Comparison of ENCODE assay signal across 14 cellular contexts in the genomic region with DNA sequence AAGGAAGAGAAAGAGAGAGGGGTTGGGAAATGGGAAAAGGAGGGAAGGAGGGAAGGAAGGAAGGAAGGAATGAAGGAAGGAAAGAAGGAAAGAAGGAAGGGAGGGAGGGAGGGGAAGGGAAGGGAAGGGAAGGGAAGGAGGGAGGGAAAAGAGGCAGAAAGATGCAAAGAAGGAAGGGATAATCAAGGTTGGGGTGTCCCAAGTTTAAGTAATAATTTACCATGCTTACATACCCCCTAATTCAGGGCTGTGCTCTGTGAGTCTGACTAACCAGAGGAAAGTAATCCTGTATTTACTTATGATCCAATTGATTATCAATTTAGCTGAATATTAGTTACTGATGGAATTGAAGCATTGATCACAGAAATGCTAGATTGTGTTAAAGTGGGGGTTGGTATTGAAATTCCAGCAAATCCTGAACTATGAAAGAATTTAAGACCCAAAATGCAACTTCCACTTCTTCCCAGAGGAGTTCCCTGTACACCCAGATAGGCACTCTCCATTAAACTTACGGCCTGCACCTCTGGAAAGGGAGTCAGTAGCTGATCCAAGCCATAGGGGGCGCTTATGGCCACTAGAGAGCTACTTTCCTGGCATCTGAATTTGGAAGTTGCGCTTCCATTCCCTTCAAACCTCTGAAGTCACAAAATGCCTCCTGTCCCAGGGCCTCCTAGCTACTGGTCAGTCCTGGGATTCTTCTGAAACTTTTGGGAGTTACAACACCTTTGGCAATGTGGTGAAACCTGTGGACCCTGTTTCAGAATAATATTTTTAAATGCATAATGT.
A peak's percentile ranks its signal among the peaks of the same experiment; 100 is the strongest.
DNase-seq lines count a peak whose midpoint lies in the region; ATAC-seq, FAIRE-seq and TF ChIP-seq lines count a peak whose summit lies in the region.
"Had no signal": no experiment of that assay in that cellular context is flagged by ENCODE, and none has a peak within 500 bp of the region (broad histone marks: within the 10 kb centered on the region; RNA-seq: fewer than 3 reads in every experiment).

No MANE protein-coding gene starts in this region.

- TF ChIP-seq RAD21 in A549 (conservative IDR thresholded peaks at IDR 0.05 in 1 of 2, IDR thresholded peaks at IDR 0.05 in 1 of 2): peak in 1 of 2 experiments; percentile 17; a peak in 1 of 5 replicates

- H3K27me3 ChIP-seq in OCI-LY3 (ENCODE audit: low read depth, low read length) (no peaks in the 10 kb centered on the region), tibial nerve (no peaks in the 10 kb centered on the region)
- H3K27me3 ChIP-seq: gastroesophageal sphincter had no signal

- H3K36me3 ChIP-seq in OCI-LY3 (replicated peaks; ENCODE audit: low read depth, low read length): no peaks in the 10 kb centered on the region
- no peaks in the 10 kb centered on the region for H3K36me3 ChIP-seq in tibial nerve
- H3K36me3 ChIP-seq: gastroesophageal sphincter had no signal

- H3K4me2 ChIP-seq in A549 (no peak overlapping the region), OCI-LY3 (ENCODE audit: low read length) (no peak overlapping the region)

- H3K27ac ChIP-seq in A549 (no peak overlapping the region), OCI-LY3 (ENCODE audit: low read length) (no peak overlapping the region), tibial nerve (no peak overlapping the region)
- H3K27ac ChIP-seq: gastroesophageal sphincter had no signal

- H3K36me3 Mint-ChIP-seq in glutamatergic neuron (ENCODE audit: unreplicated experiment): no peaks in the 10 kb centered on the region
- H3K36me3 Mint-ChIP-seq: mesothelial cell of epicardium had no signal

- no peak overlapping the region for H3K4me3 ChIP-seq in A549
- H3K4me3 ChIP-seq in GM12865 (ENCODE audit: low read depth, low read length): no peak overlapping the region
- no peak overlapping the region for H3K4me3 ChIP-seq in OCI-LY3 (ENCODE audit: low read length)
- no peak overlapping the region for H3K4me3 ChIP-seq in tibial nerve
- H3K4me3 ChIP-seq: gastroesophageal sphincter had no signal

- no peaks in the 10 kb centered on the region for H4K20me1 ChIP-seq in OCI-LY3 (ENCODE audit: insufficient read depth, low read length)

- no peaks in the 10 kb centered on the region for H3K79me2 ChIP-seq in OCI-LY3 (ENCODE audit: low read length)

- no peak overlapping the region for H3K9ac ChIP-seq in OCI-LY3 (ENCODE audit: low read length)

- no peaks in the 10 kb centered on the region for H3K4me1 ChIP-seq in A549
- no peaks in the 10 kb centered on the region for H3K4me1 ChIP-seq in OCI-LY3 (ENCODE audit: low read length)
- H3K4me1 ChIP-seq in tibial nerve: no peaks in the 10 kb centered on the region
- H3K4me1 ChIP-seq: gastroesophageal sphincter had no signal

- peaks cover 3% of the 10 kb centered on the region for H3K27me3 Mint-ChIP-seq in glutamatergic neuron (ENCODE audit: unreplicated experiment)

- no peaks in the 10 kb centered on the region for H3K4me1 Mint-ChIP-seq in glutamatergic neuron (ENCODE audit: low read depth, unreplicated experiment)
- H3K4me1 Mint-ChIP-seq: IgD-negative memory B cell, mesothelial cell of epicardium had no signal

- POLR2A ChIA-PET in A549 (lab: Yijun Ruan, JAX): no interaction called here

- no peak for TF ChIP-seq POLR2A in A549 (IDR thresholded peaks at IDR 0.05; ENCODE audit: low read length)
- no peak for TF ChIP-seq POLR2A in GM12892 (IDR thresholded peaks at IDR 0.05; ENCODE audit: low read depth, low read length)
- TF ChIP-seq POLR2A in tibial nerve (IDR thresholded peaks at IDR 0.05): no peak

- TF ChIP-seq EP300 in A549 (IDR thresholded peaks at IDR 0.05) (no peak), tibial nerve (IDR thresholded peaks at IDR 0.05) (no peak)

- DNase-seq in A549 (ENCODE audit: low read depth in 1 of 2, low spot score in 1 of 2) (peak in 1 of 2 experiments; percentile 40), GM12865 (ENCODE audit: low read depth) (no peak), glutamatergic neuron (peak; percentile 29), GM12892 (ENCODE audit: insufficient read length) (no peak), NCI-H2196 (lab: John Stamatoyannopoulos, UW; ENCODE audit: unreplicated experiment) (no peak), tibial nerve (ENCODE audit: low spot score in 2 of 2) (no peak)
- DNase-seq: activated CD4-positive, alpha-beta T cell treated with anti-CD3 and anti-CD28 coated beads, Interleukin-2, amount 50 U/mL, for 1 hour; CD8-positive, alpha-beta T cell; NCI-H524 treated with DMSO at 0.1 percent for 48 hours had no signal

- no peak overlapping the region for H3K27ac Mint-ChIP-seq in glutamatergic neuron (ENCODE audit: unreplicated experiment)
- H3K27ac Mint-ChIP-seq: CD8-positive, alpha-beta T cell; mesothelial cell of epicardium had no signal

- no peak overlapping the region for H3K4me3 Mint-ChIP-seq in glutamatergic neuron (ENCODE audit: unreplicated experiment)
- H3K4me3 Mint-ChIP-seq: CD8-positive, alpha-beta T cell; IgD-negative memory B cell; mesothelial cell of epicardium had no signal

- no peak for FAIRE-seq in A549 (lab: Jason Lieb, UNC)
- FAIRE-seq in GM12892 (lab: Jason Lieb, UNC): no peak

- H2AFZ ChIP-seq in OCI-LY3 (ENCODE audit: low read depth, low read length): no peak overlapping the region

- ATAC-seq in A549 (peak; percentile 54 to 66; a peak in 5 of 6 replicates), GM21515 (IDR thresholded peaks at IDR 0.05; ENCODE audit: unreplicated experiment) (no peak)
- ATAC-seq: CD8-positive, alpha-beta T cell; gastroesophageal sphincter had no signal

- 66% methylated on average over 3 of the region's 3 CpGs for WGBS in A549 (ENCODE audit: missing lambda C conversion rate)
- WGBS in tibial nerve, 2 donors: 75 to 81% methylated on average over 3 of the region's 3 CpGs

- no peaks in the 10 kb centered on the region for H3K9me3 Mint-ChIP-seq in glutamatergic neuron (ENCODE audit: unreplicated experiment)

- TF ChIP-seq CTCF in A549 (IDR thresholded peaks at IDR 0.05) (peak; percentile 21; the same call in 1 of the 3 replicates), GM12865 (IDR thresholded peaks at IDR 0.05; ENCODE audit: insufficient read depth, low read depth, low read length, missing control alignments) (peak; percentile 12), OCI-LY3 (IDR thresholded peaks at IDR 0.05; ENCODE audit: low read depth, low read length) (peak; percentile 19; the same call in 1 of the 2 replicates), glutamatergic neuron (IDR thresholded peaks at IDR 0.05; ENCODE audit: partially characterized antibody, unreplicated experiment) (no peak), tibial nerve (IDR thresholded peaks at IDR 0.05) (no peak)

- H3K9me3 ChIP-seq in A549 (no peaks in the 10 kb centered on the region), OCI-LY3 (ENCODE audit: insufficient read depth, low read length) (no peaks in the 10 kb centered on the region), tibial nerve (peaks cover 0 to 10% (median 0%) of the 10 kb centered on the region in 4 donors)

- CTCF ChIA-PET in A549 (lab: Yijun Ruan, JAX): interaction anchor here (1.4 to 1.9 kb wide), 2 partner anchors 204 to 391 kb away, joined by 3 to 6 read pairs; no protein-coding TSS in a partner anchor

TF ChIP-seq in A549, 52 proteins besides CTCF, POLR2A, EP300 and RAD21:
- TF ChIP-seq JUN (IDR thresholded peaks at IDR 0.05): no peak

Comparison
In these comparisons a context has a peak if more than half of its experiments do, and no peak if none do; other contexts are left out.
1. CTCF ChIP-seq: peak in A549 (single experiment), GM12865 (single experiment) and OCI-LY3 (single experiment); none in glutamatergic neuron (single experiment) and tibial nerve (0 of 5).